In genomic region chr17:40951011-40951622, GRCh38 we compare ENCODE assay signal across 26 cellular contexts. TPM values are rescaled to one million over a fixed set of nuclear protein-coding genes. Genes with fewer than 3 reads are reported as not detected.
"Had no signal": no experiment of that assay in that cellular context is flagged by ENCODE, and none has a peak within 500 bp of the region (broad histone marks: within the 10 kb centered on the region; RNA-seq: fewer than 3 reads in every experiment).

No MANE protein-coding gene starts in this region.

- H3K9me3 ChIP-seq: colonic mucosa, esophagus squamous epithelium, gastrocnemius medialis, heart left ventricle, lower lobe of right lung, thoracic aorta had no signal

- H3K4me3 Mint-ChIP-seq: activated naive CD8-positive, alpha-beta T cell treated with anti-CD3 and anti-CD28 coated beads for 36 hours; naive thymus-derived CD4-positive, alpha-beta T cell; neural crest cell; T-helper 17 cell; type B pancreatic cell had no signal

- H3K27ac ChIP-seq: colonic mucosa, esophagus squamous epithelium, heart left ventricle, lower lobe of right lung, thoracic aorta had no signal

- H3K27me3 ChIP-seq: colonic mucosa had no signal

- H3K4me1 ChIP-seq: colonic mucosa, heart left ventricle had no signal

- ATAC-seq: heart left ventricle; left lobe of liver; lower lobe of right lung; naive thymus-derived CD4-positive, alpha-beta T cell; T-helper 17 cell had no signal

- H3K36me3 Mint-ChIP-seq: activated naive CD8-positive, alpha-beta T cell treated with anti-CD3 and anti-CD28 coated beads for 36 hours; naive thymus-derived CD4-positive, alpha-beta T cell; type B pancreatic cell had no signal

- H3K4me3 ChIP-seq: colonic mucosa, esophagus squamous epithelium, gastrocnemius medialis, heart left ventricle, lower lobe of right lung, thoracic aorta had no signal

- H3K9me3 Mint-ChIP-seq: activated naive CD8-positive, alpha-beta T cell treated with anti-CD3 and anti-CD28 coated beads for 36 hours; neural crest cell had no signal

- H3K4me1 Mint-ChIP-seq: activated naive CD8-positive, alpha-beta T cell treated with anti-CD3 and anti-CD28 coated beads for 36 hours; naive thymus-derived CD4-positive, alpha-beta T cell had no signal

- DNase-seq: activated CD4-positive, alpha-beta T cell treated with anti-CD3 and anti-CD28 coated beads for 4 hours; activated CD4-positive, alpha-beta T cell treated with anti-CD3 and anti-CD28 coated beads, Interleukin-2, amount 50 U/mL, for 48 hours; activated CD4-positive, CD25-positive, alpha-beta regulatory T cell; activated naive CD4-positive, alpha-beta T cell treated with Interleukin-2 at 50 U/mL for 16 hours; activated naive CD8-positive, alpha-beta T cell treated with anti-CD3 and anti-CD28 coated beads for 36 hours; activated T-cell treated with anti-CD3 and anti-CD28 coated beads, Interleukin-2, amount 50 U/mL, for 48 hours; colonic mucosa; esophagus squamous epithelium; gastrocnemius medialis; heart left ventricle; lower lobe of right lung; naive thymus-derived CD4-positive, alpha-beta T cell; occipital lobe; retina; stimulated activated CD4-positive, alpha-beta T cell treated with anti-CD3 and anti-CD28 coated beads, Interleukin-4, amount 100 ng/mL, for 24 hours; stimulated activated naive CD4-positive, alpha-beta T cell treated with Interleukin-2 at 50 U/mL for 16 hours; T-helper 17 cell had no signal

- H3K36me3 ChIP-seq: colonic mucosa, esophagus squamous epithelium, gastrocnemius medialis, heart left ventricle, lower lobe of right lung, thoracic aorta had no signal

- H3K27ac Mint-ChIP-seq: activated naive CD8-positive, alpha-beta T cell treated with anti-CD3 and anti-CD28 coated beads for 36 hours; naive thymus-derived CD4-positive, alpha-beta T cell; T-helper 17 cell had no signal

- H3K27me3 Mint-ChIP-seq: type B pancreatic cell had no signal

RNA-seq across cellular contexts. Expression of gene KRT23, which starts 13.7 kb away (rescaled TPM):
- total RNA-seq: activated CD8-positive, alpha-beta memory T cell treated with anti-CD3 and anti-CD28 coated beads for 36 hours; activated naive CD8-positive, alpha-beta T cell treated with anti-CD3 and anti-CD28 coated beads for 36 hours; neural crest cell; T-helper 17 cell had no signal
- polyA plus RNA-seq: heart left ventricle; naive thymus-derived CD4-positive, alpha-beta T cell had no signal

RNA-seq across cellular contexts. Expression of gene KRT39, which starts 15.6 kb away (rescaled TPM):
- total RNA-seq: activated CD8-positive, alpha-beta memory T cell treated with anti-CD3 and anti-CD28 coated beads for 36 hours; activated naive CD8-positive, alpha-beta T cell treated with anti-CD3 and anti-CD28 coated beads for 36 hours; bronchial epithelial cell; colonic mucosa; esophagus squamous epithelium; gastrocnemius medialis; heart left ventricle; left lobe of liver; mesenteric fat pad; naive thymus-derived CD4-positive, alpha-beta T cell; neural crest cell; occipital lobe; posterior vena cava; T-helper 17 cell; thoracic aorta had no signal
- polyA plus RNA-seq: heart left ventricle; keratinocyte; naive thymus-derived CD4-positive, alpha-beta T cell had no signal

RNA-seq across cellular contexts. Expression of gene KRT40, which starts 33.0 kb away (rescaled TPM):
- total RNA-seq: activated CD8-positive, alpha-beta memory T cell treated with anti-CD3 and anti-CD28 coated beads for 36 hours; activated naive CD8-positive, alpha-beta T cell treated with anti-CD3 and anti-CD28 coated beads for 36 hours; bronchial epithelial cell; gastrocnemius medialis; heart left ventricle; left lobe of liver; mesenteric fat pad; naive thymus-derived CD4-positive, alpha-beta T cell; neural crest cell; occipital lobe; posterior vena cava; T-helper 17 cell; thoracic aorta had no signal
- polyA plus RNA-seq: heart left ventricle; naive thymus-derived CD4-positive, alpha-beta T cell had no signal

RNA-seq across cellular contexts. Expression of gene KRTAP3-3, which starts 42.8 kb away (rescaled TPM):
- total RNA-seq: activated CD8-positive, alpha-beta memory T cell treated with anti-CD3 and anti-CD28 coated beads for 36 hours; activated naive CD8-positive, alpha-beta T cell treated with anti-CD3 and anti-CD28 coated beads for 36 hours; bronchial epithelial cell; colonic mucosa; esophagus squamous epithelium; gastrocnemius medialis; heart left ventricle; left lobe of liver; lower lobe of right lung; mesenteric fat pad; naive thymus-derived CD4-positive, alpha-beta T cell; neural crest cell; occipital lobe; posterior vena cava; T-helper 17 cell; thoracic aorta had no signal
- polyA plus RNA-seq: heart left ventricle; keratinocyte; naive thymus-derived CD4-positive, alpha-beta T cell had no signal

RNA-seq across cellular contexts. Expression of gene KRTAP3-2, which starts 48.6 kb away (rescaled TPM):
- total RNA-seq: activated CD8-positive, alpha-beta memory T cell treated with anti-CD3 and anti-CD28 coated beads for 36 hours; activated naive CD8-positive, alpha-beta T cell treated with anti-CD3 and anti-CD28 coated beads for 36 hours; bronchial epithelial cell; colonic mucosa; gastrocnemius medialis; heart left ventricle; left lobe of liver; lower lobe of right lung; mesenteric fat pad; naive thymus-derived CD4-positive, alpha-beta T cell; neural crest cell; occipital lobe; posterior vena cava; T-helper 17 cell; thoracic aorta had no signal
- polyA plus RNA-seq: heart left ventricle; keratinocyte; naive thymus-derived CD4-positive, alpha-beta T cell had no signal
